Comparison of ENCODE assay signal across 38 cellular contexts in genomic region chr2:222641336-222641735, GRCh38. TPM values are rescaled to one million over a fixed set of nuclear protein-coding genes. Genes with fewer than 3 reads are reported as not detected.
"Had no signal": no experiment of that assay in that cellular context is flagged by ENCODE, and none has a peak within 500 bp of the region (broad histone marks: within the 10 kb centered on the region; RNA-seq: fewer than 3 reads in every experiment).

No MANE protein-coding gene starts in this region.

- H3K4me1 Mint-ChIP-seq: mesothelial cell of epicardium had no signal

- H3K27me3 Mint-ChIP-seq: activated CD4-positive, alpha-beta memory T cell treated with anti-CD3 and anti-CD28 coated beads for 36 hours; activated CD4-positive, alpha-beta T cell treated with anti-CD3 and anti-CD28 coated beads, Interleukin-2, amount 10 ng/mL, durations not matched to agents 24 days and 14 days; activated naive CD8-positive, alpha-beta T cell treated with anti-CD3 and anti-CD28 coated beads, Interleukin-2, amount 10 ng/mL, durations not matched to agents 7 days and 5 days; central memory CD8-positive, alpha-beta T cell; naive B cell; progenitor cell of endocrine pancreas; stimulated activated naive B cell treated with anti-CD40 and anti-IgM and Interleukin-4, amounts not matched to agents 10 μg/mL and 1 μg/mL and 100 μg/mL, for 72 hours had no signal

- ATAC-seq: left colon; sciatic nerve; stimulated activated naive B cell treated with anti-CD40 and anti-IgM and Interleukin-4, amounts not matched to agents 10 μg/mL and 1 μg/mL and 100 μg/mL, for 72 hours had no signal

- H3K9me3 Mint-ChIP-seq: activated CD4-positive, alpha-beta memory T cell treated with anti-CD3 and anti-CD28 coated beads for 36 hours; activated CD4-positive, alpha-beta T cell treated with anti-CD3 and anti-CD28 coated beads, Interleukin-2, amount 10 ng/mL, durations not matched to agents 24 days and 14 days; activated naive CD8-positive, alpha-beta T cell treated with anti-CD3 and anti-CD28 coated beads, Interleukin-2, amount 10 ng/mL, durations not matched to agents 7 days and 5 days; central memory CD8-positive, alpha-beta T cell; T-helper 1 cell treated with Interleukin-12 subunit alpha and Interleukin-12 subunit beta and Interleukin-4 antibody, amounts not matched to agents 30 μg/mL and 1 μg/mL, for 36 hours had no signal

- H3K4me3 ChIP-seq: esophagus squamous epithelium, ovary, stomach, thyroid gland, upper lobe of left lung, vagina had no signal

- H3K27ac Mint-ChIP-seq: activated CD4-positive, alpha-beta memory T cell treated with anti-CD3 and anti-CD28 coated beads for 36 hours; activated CD4-positive, alpha-beta T cell treated with anti-CD3 and anti-CD28 coated beads, Interleukin-2, amount 10 ng/mL, durations not matched to agents 24 days and 14 days; activated naive CD8-positive, alpha-beta T cell treated with anti-CD3 and anti-CD28 coated beads, Interleukin-2, amount 10 ng/mL, durations not matched to agents 7 days and 5 days; mesothelial cell of epicardium; naive B cell; nephron progenitor cell; progenitor cell of endocrine pancreas; stimulated activated naive B cell treated with anti-CD40 and anti-IgM and Interleukin-4, amounts not matched to agents 10 μg/mL and 1 μg/mL and 100 μg/mL, for 72 hours; T-helper 1 cell treated with Interleukin-12 subunit alpha and Interleukin-12 subunit beta and Interleukin-4 antibody, amounts not matched to agents 30 μg/mL and 1 μg/mL, for 36 hours had no signal

- H3K4me3 Mint-ChIP-seq: activated CD4-positive, alpha-beta memory T cell treated with anti-CD3 and anti-CD28 coated beads for 36 hours; activated CD4-positive, alpha-beta T cell treated with anti-CD3 and anti-CD28 coated beads, Interleukin-2, amount 10 ng/mL, durations not matched to agents 24 days and 14 days; activated naive CD8-positive, alpha-beta T cell treated with anti-CD3 and anti-CD28 coated beads, Interleukin-2, amount 10 ng/mL, durations not matched to agents 7 days and 5 days; central memory CD8-positive, alpha-beta T cell; mesothelial cell of epicardium; naive B cell; nephron progenitor cell; stimulated activated naive B cell treated with anti-CD40 and anti-IgM and Interleukin-4, amounts not matched to agents 10 μg/mL and 1 μg/mL and 100 μg/mL, for 72 hours; T-helper 1 cell treated with Interleukin-12 subunit alpha and Interleukin-12 subunit beta and Interleukin-4 antibody, amounts not matched to agents 30 μg/mL and 1 μg/mL, for 36 hours had no signal

- DNase-seq: activated CD4-positive, alpha-beta memory T cell treated with anti-CD3 and anti-CD28 coated beads for 36 hours; activated CD4-positive, alpha-beta T cell treated with anti-CD3 and anti-CD28 coated beads, Interleukin-2, amount 10 ng/mL, durations not matched to agents 24 days and 14 days; activated CD4-positive, CD25-positive, alpha-beta regulatory T cell treated with anti-CD3 and anti-CD28 coated beads, Interleukin-2, amount 50 U/mL, for 72 hours; activated CD8-positive, alpha-beta memory T cell treated with anti-CD3 and anti-CD28 coated beads, Interleukin-2, amount 50 U/mL, for 48 hours; activated effector memory CD4-positive, alpha-beta T cell treated with Interleukin-2 at 50 U/mL for 16 hours; activated naive CD4-positive, alpha-beta T cell treated with Interleukin-2 at 50 U/mL for 16 hours; activated naive CD8-positive, alpha-beta T cell treated with anti-CD3 and anti-CD28 coated beads, Interleukin-2, amount 10 ng/mL, durations not matched to agents 7 days and 5 days; amniotic stem cell; dermis blood vessel endothelial cell; effector CD4-positive, alpha-beta T cell; esophagus squamous epithelium; head of caudate nucleus; hippocampal formation; kidney; left colon; naive B cell; nephron progenitor cell; ovary; retina; small intestine; stimulated activated CD4-positive, alpha-beta T cell treated with anti-CD3 and anti-CD28 coated beads, Interleukin-1b, Interleukin-23, amount 100 ng/mL, for 48 hours; stimulated activated CD4-positive, alpha-beta T cell treated with anti-CD3 and anti-CD28 coated beads, Interleukin-4, amount 100 ng/mL, for 4 hours; stimulated activated CD8-positive, alpha-beta memory T cell treated with anti-CD3 and anti-CD28 coated beads, Interleukin-4, amount 100 ng/mL, for 48 hours; stimulated activated naive B cell treated with anti-CD40 and anti-IgM and Interleukin-4, amounts not matched to agents 10 μg/mL and 1 μg/mL and 100 μg/mL, for 72 hours; stomach; SW 1271; T-helper 9 cell; thyroid gland; upper lobe of left lung had no signal

RNA-seq across cellular contexts. Expression of gene MOGAT1, which starts 30.1 kb away (rescaled TPM):
- total RNA-seq: activated CD4-positive, alpha-beta memory T cell treated with anti-CD3 and anti-CD28 coated beads for 36 hours; activated CD4-positive, alpha-beta T cell treated with anti-CD3 and anti-CD28 coated beads, Interleukin-2, amount 10 ng/mL, durations not matched to agents 24 days and 14 days; activated CD8-positive, alpha-beta memory T cell treated with anti-CD3 and anti-CD28 coated beads for 36 hours; activated naive CD8-positive, alpha-beta T cell treated with anti-CD3 and anti-CD28 coated beads, Interleukin-2, amount 10 ng/mL, durations not matched to agents 7 days and 5 days; bronchial epithelial cell; dermis blood vessel endothelial cell; esophagus squamous epithelium; kidney; lower leg skin; mesothelial cell of epicardium; ovary; thyroid gland; vagina had no signal
